Comparison of ENCODE assay signal across 20 cellular contexts in genomic region chr9:133461975-133462374, GRCh38. TPM values are rescaled to one million over a fixed set of nuclear protein-coding genes. Genes with fewer than 3 reads are reported as not detected.
DNase-seq lines count a peak whose midpoint lies in the region; ATAC-seq and TF ChIP-seq lines count a peak whose summit lies in the region.
"Had no signal": no experiment of that assay in that cellular context is flagged by ENCODE, and none has a peak within 500 bp of the region (broad histone marks: within the 10 kb centered on the region; RNA-seq: fewer than 3 reads in every experiment).

No MANE protein-coding gene starts in this region.

- H2AFZ ChIP-seq in GM23338: no peak overlapping the region

- peaks cover 8% of the 10 kb centered on the region for H3K36me3 Mint-ChIP-seq in central memory CD8-positive, alpha-beta T cell (ENCODE audit: insufficient read depth)
- peaks cover 3% of the 10 kb centered on the region; the same call in 1 of the 3 replicates for H3K36me3 Mint-ChIP-seq in GM23338 (ENCODE audit: low read depth)

- no peaks in the 10 kb centered on the region for H3K9me3 ChIP-seq in mucosa of stomach (ENCODE audit: control insufficient read depth, low read length)
- H3K9me3 ChIP-seq: neutrophil, sigmoid colon had no signal

- no peaks in the 10 kb centered on the region for H3K9me2 ChIP-seq in GM23338 (ENCODE audit: insufficient read depth)

- H3K4me1 ChIP-seq in mucosa of stomach (ENCODE audit: control insufficient read depth, insufficient read depth, low read length): peaks cover 30% of the 10 kb centered on the region
- peaks cover 15% of the 10 kb centered on the region; the same call in 1 of the 2 replicates for H3K4me1 ChIP-seq in GM23338 (ENCODE audit: insufficient read depth)

- TF ChIP-seq CTCF in C4-2B (conservative IDR thresholded peaks at IDR 0.05): no peak
- TF ChIP-seq CTCF in GM13977 (IDR thresholded peaks at IDR 0.05; ENCODE audit: extremely low read depth, insufficient read depth, missing control alignments): peak; percentile 14
- TF ChIP-seq CTCF in GM23338 (conservative IDR thresholded peaks at IDR 0.05; ENCODE audit: low read depth in 2 of 2): peak in 1 of 2 experiments; percentile 25; a peak in 1 of 4 replicates

- H3K9me3 Mint-ChIP-seq in central memory CD8-positive, alpha-beta T cell: no peaks in the 10 kb centered on the region
- no peaks in the 10 kb centered on the region for H3K9me3 Mint-ChIP-seq in GM23338
- H3K9me3 Mint-ChIP-seq: activated B cell treated with CpG ODN at 0.5 μM for 24 hours; activated T-helper 17 cell treated with anti-CD3 and anti-CD28 coated beads, Interleukin-2, amount 50 U/mL, for 72 hours had no signal

- H3K36me3 ChIP-seq in mucosa of stomach (ENCODE audit: control insufficient read depth, insufficient read depth, low read length) (no peaks in the 10 kb centered on the region), GM23338 (ENCODE audit: insufficient read depth) (no peaks in the 10 kb centered on the region)
- H3K36me3 ChIP-seq: neutrophil had no signal

- H3F3A ChIP-seq in GM23338 (replicated peaks; ENCODE audit: low read depth): peaks cover 6% of the 10 kb centered on the region; the same call in 1 of the 2 replicates

- peaks cover 13% of the 10 kb centered on the region; the same call in 1 of the 2 replicates for H3K79me2 ChIP-seq in GM23338 (replicated peaks; ENCODE audit: insufficient read depth)

- no peak overlapping the region for H3K4me3 ChIP-seq in mucosa of stomach (ENCODE audit: low read length)
- H3K4me3 ChIP-seq in GM23338: no peak overlapping the region
- H3K4me3 ChIP-seq: sigmoid colon had no signal

- peak overlapping the region; percentile 97 for H3K27ac Mint-ChIP-seq in central memory CD8-positive, alpha-beta T cell (ENCODE audit: low read depth)
- no peak overlapping the region for H3K27ac Mint-ChIP-seq in GM23338
- H3K27ac Mint-ChIP-seq: activated T-helper 17 cell treated with anti-CD3 and anti-CD28 coated beads, Interleukin-2, amount 50 U/mL, for 72 hours had no signal

- H3K27me3 ChIP-seq in mucosa of stomach (ENCODE audit: control insufficient read depth, insufficient read depth, low read length) (no peaks in the 10 kb centered on the region), GM23338 (ENCODE audit: insufficient read depth) (no peaks in the 10 kb centered on the region)
- H3K27me3 ChIP-seq: sigmoid colon had no signal

- H3K9ac ChIP-seq in mucosa of stomach (ENCODE audit: low read length): peak overlapping the region; percentile 77

- in situ Hi-C loops in GM13977 (cut with MboI; ENCODE audit: low pct_unique_long_range_greater_than_20kb, low sequenced_read_pairs, unreplicated experiment): no loop called here

- peak overlapping the region; percentile 97 for H3K27ac ChIP-seq in C4-2B
- no peak overlapping the region for H3K27ac ChIP-seq in GM23338 (ENCODE audit: low read depth)
- H3K27ac ChIP-seq: neutrophil had no signal

- peaks cover 3% of the 10 kb centered on the region; the same call in 1 of the 2 replicates for H4K20me1 ChIP-seq in GM23338 (replicated peaks; ENCODE audit: insufficient read depth)

- ATAC-seq in central memory CD8-positive, alpha-beta T cell (replicated peaks; ENCODE audit: extremely low read depth, poor library complexity, severe bottlenecking): no peak
- ATAC-seq in GM23338: no peak
- ATAC-seq: activated T-helper 17 cell treated with anti-CD3 and anti-CD28 coated beads, Interleukin-2, amount 50 U/mL, for 72 hours had no signal

- no peaks in the 10 kb centered on the region for H3K27me3 Mint-ChIP-seq in central memory CD8-positive, alpha-beta T cell
- peaks cover 13% of the 10 kb centered on the region for H3K27me3 Mint-ChIP-seq in GM23338 (ENCODE audit: insufficient read depth, low read depth, poor library complexity)
- H3K27me3 Mint-ChIP-seq: activated B cell treated with CpG ODN at 0.5 μM for 24 hours; activated T-helper 17 cell treated with anti-CD3 and anti-CD28 coated beads, Interleukin-2, amount 50 U/mL, for 72 hours had no signal

- DNase-seq in GM13977 (ENCODE audit: low spot score) (no peak), T1000 (lab: John Stamatoyannopoulos, UW) (no peak), GM03348 (ENCODE audit: low spot score) (no peak), foreskin melanocyte (no peak), GM23338 (ENCODE audit: low spot score) (no peak)
- DNase-seq in central memory CD8-positive, alpha-beta T cell (ENCODE audit: low spot score in 2 of 2): no peak
- DNase-seq: activated B cell treated with CpG ODN at 0.5 μM for 24 hours; activated CD8-positive, alpha-beta memory T cell treated with anti-CD3 and anti-CD28 coated beads for 24 hours; DND-41; mammary epithelial cell; NCI-H1092; NCI-H2107; NCI-H774; sigmoid colon; stimulated activated CD4-positive, alpha-beta T cell treated with anti-CD3 and anti-CD28 coated beads, Interleukin-2, amount 100 ng/mL, for 24 hours; T-helper 1 cell had no signal

- peaks cover 21% of the 10 kb centered on the region for H3K4me1 Mint-ChIP-seq in central memory CD8-positive, alpha-beta T cell
- H3K4me1 Mint-ChIP-seq in GM23338: peaks cover 21% of the 10 kb centered on the region
- H3K4me1 Mint-ChIP-seq: activated T-helper 17 cell treated with anti-CD3 and anti-CD28 coated beads, Interleukin-2, amount 50 U/mL, for 72 hours had no signal

- H3K4me3 Mint-ChIP-seq in central memory CD8-positive, alpha-beta T cell: peak overlapping the region; percentile 6
- H3K4me3 Mint-ChIP-seq in GM23338: no peak overlapping the region

- H3K4me2 ChIP-seq in GM23338: no peak overlapping the region

TF ChIP-seq in GM23338, 12 proteins besides CTCF, POLR2A, EP300 and RAD21 (continues in another document):
- TF ChIP-seq POLR2AphosphoS5 (IDR thresholded peaks at IDR 0.05; ENCODE audit: low read depth) (no peak), EZH2 (IDR thresholded peaks at IDR 0.05; ENCODE audit: low read depth, unreplicated experiment) (no peak), EZH2phosphoT487 (IDR thresholded peaks at IDR 0.05; ENCODE audit: unreplicated experiment) (no peak)

RNA-seq across cellular contexts. Expression of gene CACFD1, which starts 2.2 kb away (rescaled TPM):
- 12.0 and 18.2 TPM in 2 replicates for total RNA-seq in GM23338 (2014; rRNA removed; shearing (Covaris generic))
- 4.5 and 5.8 TPM in 2 replicates for polyA plus RNA-seq in GM23338 (2016; fragmentation: Nextera tagmentation; extraction: Ambion mirVana)

RNA-seq across cellular contexts. Expression of gene SLC2A6, which starts 16.9 kb away (rescaled TPM):
- total RNA-seq in GM23338 (2014; rRNA removed; shearing (Covaris generic)): 30.9 and 39.3 TPM in 2 replicates
- 17.5 and 17.6 TPM in 2 replicates for polyA plus RNA-seq in GM23338 (2016; fragmentation: Nextera tagmentation; extraction: Ambion mirVana)

RNA-seq across cellular contexts. Expression of gene ADAMTS13, which starts 39.8 kb away (rescaled TPM):
- total RNA-seq in GM23338 (2014; rRNA removed; shearing (Covaris generic)): 3.1 and 6.0 TPM in 2 replicates
- polyA plus RNA-seq in GM23338 (2016; fragmentation: Nextera tagmentation; extraction: Ambion mirVana): 4.4 and 6.0 TPM in 2 replicates

RNA-seq across cellular contexts. Expression of gene REXO4, which starts 44.2 kb away (rescaled TPM):
- 34.3 and 36.3 TPM in 2 replicates for total RNA-seq in GM23338 (2014; rRNA removed; shearing (Covaris generic))
- 31.1 and 38.1 TPM in 2 replicates for polyA plus RNA-seq in GM23338 (2016; fragmentation: Nextera tagmentation; extraction: Ambion mirVana)
